In the genomic region with DNA sequence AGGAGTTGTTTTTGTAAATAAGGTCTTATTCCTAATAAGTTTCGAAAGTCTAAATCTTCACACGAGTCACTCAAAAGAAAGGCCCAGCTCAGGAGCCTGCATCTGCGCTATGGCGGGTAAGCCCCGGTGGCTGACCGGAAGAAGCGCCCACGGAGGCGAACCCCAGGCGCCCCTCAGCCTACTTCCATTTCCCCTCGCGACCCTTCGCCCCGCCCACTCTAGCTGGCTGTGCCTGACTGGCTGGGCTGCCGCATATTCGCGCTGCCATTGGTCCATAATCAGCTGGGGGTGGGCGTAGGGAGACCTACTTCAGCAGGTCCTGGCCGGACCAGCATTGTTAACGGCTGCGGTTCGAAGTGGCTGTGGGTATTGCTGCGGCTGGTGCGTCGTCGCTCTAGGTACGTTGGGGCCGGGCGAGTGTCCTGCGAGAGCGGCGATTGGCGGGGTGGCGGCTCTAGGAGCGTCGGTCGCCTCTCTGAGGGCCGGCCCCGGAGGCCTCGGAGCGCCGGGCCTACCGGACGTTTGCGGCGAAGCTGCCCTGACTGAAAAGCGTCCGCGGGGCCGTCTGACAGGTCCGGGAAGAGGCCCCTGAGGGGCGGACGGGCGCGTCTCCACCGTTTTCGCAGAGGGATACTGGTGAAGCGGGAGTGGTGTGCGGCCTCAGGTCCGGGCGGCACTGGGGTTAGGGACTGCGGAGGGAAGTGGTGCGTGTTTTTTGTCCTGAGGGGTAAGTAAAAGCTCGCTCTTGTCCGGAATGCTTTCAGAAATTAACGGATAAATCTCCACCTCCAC, we compare ENCODE assay signal across 8 cellular contexts. TPM values are rescaled to one million over a fixed set of nuclear protein-coding genes. Genes with fewer than 3 reads are reported as not detected.
DNase-seq lines count a peak whose midpoint lies in the region; ATAC-seq and TF ChIP-seq lines count a peak whose summit lies in the region.

Gene ATF7IP2 (plus strand): TSS at position 337 of the 792 bp plus-strand sequence. CDS start 44,560 bp downstream, outside the sequence.

- H4K20me1 ChIP-seq in SK-N-SH (ENCODE audit: insufficient read depth): no peaks in the 10 kb centered on the region
- peaks cover 2% of the 10 kb centered on the region for H4K20me1 ChIP-seq in osteoblast (ENCODE audit: insufficient read depth, low read length)

- H3K4me3 Mint-ChIP-seq in glutamatergic neuron (ENCODE audit: unreplicated experiment): peak within 1 kb of the TSS; percentile 92

- H3K9me3 Mint-ChIP-seq in glutamatergic neuron (ENCODE audit: unreplicated experiment): peaks cover 3% of the 10 kb centered on the region

- H3K9me3 ChIP-seq in SK-N-SH: no peaks in the 10 kb centered on the region
- no peaks in the 10 kb centered on the region for H3K9me3 ChIP-seq in SJSA1 (replicated peaks)
- no peaks in the 10 kb centered on the region for H3K9me3 ChIP-seq in osteoblast (ENCODE audit: low read depth, low read length)
- H3K9me3 ChIP-seq in thoracic aorta: no peaks in the 10 kb centered on the region

- peak; percentile 87 for DNase-seq in SK-N-SH
- DNase-seq in SJSA1 (ENCODE audit: low read depth in 1 of 2, low spot score in 2 of 2): peak; percentile 82 to 93
- DNase-seq in activated naive CD4-positive, alpha-beta T cell treated with anti-CD3 and anti-CD28 coated beads, Interleukin-2, amount 50 U/mL, for 16 hours: peak; percentile 93
- DNase-seq in glutamatergic neuron: peak; percentile 96
- DNase-seq in osteoblast (ENCODE audit: insufficient read length, low spot score, missing footprints): peak; percentile 98
- peak; percentile 45 for DNase-seq in thoracic aorta (ENCODE audit: low spot score)

- no peak for TF ChIP-seq RAD21 in SK-N-SH (IDR thresholded peaks at IDR 0.05; ENCODE audit: low read length)

- TF ChIP-seq EP300 in SK-N-SH (IDR thresholded peaks at IDR 0.05; ENCODE audit: borderline replicate concordance in 1 of 2, low read depth in 1 of 2, low read length in 1 of 2): no peak

- no peaks in the 10 kb centered on the region for H3K36me3 ChIP-seq in SK-N-SH (replicated peaks in 1 of 2; ENCODE audit: control insufficient read depth in 1 of 2, insufficient read depth in 2 of 2, low read length in 1 of 2)
- peaks cover 4% of the 10 kb centered on the region; the same call in 1 of the 2 replicates for H3K36me3 ChIP-seq in SJSA1
- peaks cover 3% of the 10 kb centered on the region for H3K36me3 ChIP-seq in osteoblast (ENCODE audit: insufficient read depth, low read length)
- no peaks in the 10 kb centered on the region for H3K36me3 ChIP-seq in thoracic aorta

- H3K4me2 ChIP-seq in SK-N-SH: no peak within 1 kb of the TSS
- peak within 1 kb of the TSS; percentile 90 for H3K4me2 ChIP-seq in osteoblast (ENCODE audit: insufficient read depth, low read length)

- H3K4me1 Mint-ChIP-seq in glutamatergic neuron (ENCODE audit: low read depth, unreplicated experiment): peaks cover 8% of the 10 kb centered on the region

- H3K27ac ChIP-seq in SK-N-SH (ENCODE audit: low read depth in 2 of 2, low read length in 1 of 2): no peak within 1 kb of the TSS
- H3K27ac ChIP-seq in SJSA1: 0 out of 2 replicates have a peak within 1 kb of the TSS, but pooled peaks have one; percentile 15
- peak within 1 kb of the TSS; percentile 62 for H3K27ac ChIP-seq in osteoblast (ENCODE audit: low read depth, low read length)
- peak within 1 kb of the TSS; percentile 49 to 58 for H3K27ac ChIP-seq in thoracic aorta

- H3K4me1 ChIP-seq in SK-N-SH (ENCODE audit: control insufficient read depth in 1 of 2, insufficient read depth in 2 of 2, low read depth in 1 of 2, low read length in 1 of 2): no peaks in the 10 kb centered on the region
- 0 out of 2 replicates have a peak, but pooled peaks cover 3% of the 10 kb centered on the region for H3K4me1 ChIP-seq in SJSA1 (replicated peaks)
- H3K4me1 ChIP-seq in osteoblast (ENCODE audit: insufficient read depth, low read length): peaks cover 7% of the 10 kb centered on the region
- H3K4me1 ChIP-seq in thoracic aorta (ENCODE audit: control insufficient read depth in 1 of 2, low read depth in 2 of 2): peaks cover 0 to 12% of the 10 kb centered on the region in 2 donors

- CTCF ChIA-PET in SK-N-SH (lab: Yijun Ruan, JAX): no interaction called here

- H3F3A ChIP-seq in SK-N-SH (replicated peaks; ENCODE audit: insufficient read depth): no peaks in the 10 kb centered on the region

- no peaks in the 10 kb centered on the region for H3K9me2 ChIP-seq in SK-N-SH

- H2AFZ ChIP-seq in SK-N-SH (ENCODE audit: low read depth) (no peak within 1 kb of the TSS), osteoblast (ENCODE audit: low read length) (peak within 1 kb of the TSS; percentile 96)

- TF ChIP-seq CTCF in SK-N-SH (IDR thresholded peaks at IDR 0.05) (no peak), glutamatergic neuron (IDR thresholded peaks at IDR 0.05; ENCODE audit: partially characterized antibody, unreplicated experiment) (no peak), osteoblast (IDR thresholded peaks at IDR 0.05; ENCODE audit: extremely low read depth, low read depth, low read length) (no peak), thoracic aorta (IDR thresholded peaks at IDR 0.05) (no peak)

- ATAC-seq in SK-N-SH treated with all-trans-retinoic acid at 6 μM for 48 hours (no peak; the same call in 2 of the 3 replicates), HG03139 (IDR thresholded peaks at IDR 0.05; ENCODE audit: unreplicated experiment) (peak; percentile 97), thoracic aorta (ENCODE audit: insufficient number of reproducible peaks, low FRiP score, low read depth) (no peak)

- H3K27me3 ChIP-seq in SK-N-SH (ENCODE audit: insufficient read depth) (no peaks in the 10 kb centered on the region), SJSA1 (replicated peaks) (no peaks in the 10 kb centered on the region), osteoblast (ENCODE audit: insufficient read depth, low read length) (no peaks in the 10 kb centered on the region), thoracic aorta (replicated peaks; ENCODE audit: insufficient read depth) (no peaks in the 10 kb centered on the region)

- H3K27ac Mint-ChIP-seq in glutamatergic neuron (ENCODE audit: unreplicated experiment): peak within 1 kb of the TSS; percentile 83

- whole genome bisulfite sequencing in SK-N-SH (ENCODE audit: low lambda C conversion rate): 16% methylated on average over 26 of the region's 66 CpGs

- H3K79me2 ChIP-seq in SK-N-SH (ENCODE audit: insufficient read depth) (no peaks in the 10 kb centered on the region), osteoblast (ENCODE audit: insufficient read depth, low read length) (peaks cover 12% of the 10 kb centered on the region)

- H3K4me3 ChIP-seq in SK-N-SH (ENCODE audit: low read depth in 2 of 2, low read length in 1 of 2): peak within 1 kb of the TSS; percentile 29 to 44; a peak in 3 of 4 replicates
- H3K4me3 ChIP-seq in SJSA1: peak within 1 kb of the TSS; percentile 56
- peak within 1 kb of the TSS; percentile 88 for H3K4me3 ChIP-seq in osteoblast (ENCODE audit: insufficient read depth, low read length)
- H3K4me3 ChIP-seq in thoracic aorta: peak within 1 kb of the TSS; percentile 79

- no peaks in the 10 kb centered on the region for H3K36me3 Mint-ChIP-seq in glutamatergic neuron (ENCODE audit: unreplicated experiment)

- no peak within 1 kb of the TSS for H3K9ac ChIP-seq in SK-N-SH

- H3K27me3 Mint-ChIP-seq in glutamatergic neuron (ENCODE audit: unreplicated experiment): no peaks in the 10 kb centered on the region

- POLR2A ChIA-PET in SK-N-SH (lab: Yijun Ruan, JAX): interaction anchor here (0.6 kb wide), 1 partner anchor 1767 kb away, joined by 3 read pairs; no protein-coding TSS in a partner anchor

TF ChIP-seq in SK-N-SH, 30 proteins besides CTCF, POLR2A, EP300 and RAD21:
- TF ChIP-seq GABPA (IDR thresholded peaks at IDR 0.05; ENCODE audit: low read depth) (no peak), RFX5 (IDR thresholded peaks at IDR 0.05; ENCODE audit: low read length) (no peak), GATA2 (CRISPR knock-in tag; IDR thresholded peaks at IDR 0.05) (no peak), JUND (IDR thresholded peaks at IDR 0.05) (no peak), TAF1 (IDR thresholded peaks at IDR 0.05; ENCODE audit: borderline replicate concordance, low read depth, low read length) (no peak), MAX (IDR thresholded peaks at IDR 0.05; ENCODE audit: low read depth) (no peak), MXI1 (IDR thresholded peaks at IDR 0.05; ENCODE audit: low read depth, low read length) (no peak), EZH2phosphoT487 (IDR thresholded peaks at IDR 0.05; ENCODE audit: borderline replicate concordance, low read depth) (no peak), ELF1 (IDR thresholded peaks at IDR 0.05) (no peak), RCOR1 (IDR thresholded peaks at IDR 0.05; ENCODE audit: low read length) (no peak)

TF ChIP-seq in SK-N-SH treated with all-trans-retinoic acid at 6 μM for 48 hours, 23 proteins besides CTCF, POLR2A, EP300 and RAD21 (continues in another document):
- TF ChIP-seq TOX (CRISPR knock-in tag; IDR thresholded peaks at IDR 0.05; ENCODE audit: borderline replicate concordance) (no peak), ARNTL (CRISPR knock-in tag; IDR thresholded peaks at IDR 0.05; ENCODE audit: borderline replicate concordance, low read depth) (no peak), ZNF565 (CRISPR knock-in tag; conservative IDR thresholded peaks at IDR 0.05; ENCODE audit: low read depth) (no peak), BACH2 (CRISPR knock-in tag; IDR thresholded peaks at IDR 0.05; ENCODE audit: borderline replicate concordance) (no peak), RARB (CRISPR knock-in tag; IDR thresholded peaks at IDR 0.05) (no peak), SNAI2 (CRISPR knock-in tag; IDR thresholded peaks at IDR 0.05) (no peak), GLIS3 (CRISPR knock-in tag; IDR thresholded peaks at IDR 0.05) (no peak), CSDC2 (CRISPR knock-in tag; IDR thresholded peaks at IDR 0.05) (no peak), ZNF8 (CRISPR knock-in tag; IDR thresholded peaks at IDR 0.05) (no peak)
- TF ChIP-seq, protein P1, sequence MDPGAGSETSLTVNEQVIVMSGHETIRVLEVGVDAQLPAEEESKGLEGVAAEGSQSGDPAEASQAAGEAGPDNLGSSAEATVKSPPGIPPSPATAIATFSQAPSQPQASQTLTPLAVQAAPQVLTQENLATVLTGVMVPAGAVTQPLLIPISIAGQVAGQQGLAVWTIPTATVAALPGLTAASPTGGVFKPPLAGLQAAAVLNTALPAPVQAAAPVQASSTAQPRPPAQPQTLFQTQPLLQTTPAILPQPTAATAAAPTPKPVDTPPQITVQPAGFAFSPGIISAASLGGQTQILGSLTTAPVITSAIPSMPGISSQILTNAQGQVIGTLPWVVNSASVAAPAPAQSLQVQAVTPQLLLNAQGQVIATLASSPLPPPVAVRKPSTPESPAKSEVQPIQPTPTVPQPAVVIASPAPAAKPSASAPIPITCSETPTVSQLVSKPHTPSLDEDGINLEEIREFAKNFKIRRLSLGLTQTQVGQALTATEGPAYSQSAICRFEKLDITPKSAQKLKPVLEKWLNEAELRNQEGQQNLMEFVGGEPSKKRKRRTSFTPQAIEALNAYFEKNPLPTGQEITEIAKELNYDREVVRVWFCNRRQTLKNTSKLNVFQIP (CRISPR knock-in tag; IDR thresholded peaks at IDR 0.05; ENCODE audit: borderline replicate concordance, low read depth): no peak

RNA-seq across cellular contexts. Expression of gene ATF7IP2, which starts in this region (rescaled TPM):
- 0.28 and 0.35 TPM in 2 replicates for polyA plus RNA-seq in SK-N-SH (2012; rRNA removed)
- 0.55 and 0.58 TPM in 2 replicates for polyA plus RNA-seq in SK-N-SH (2012; cell fraction: cytosol; rRNA removed)
- polyA plus RNA-seq in SK-N-SH (2012; cell fraction: nucleus; rRNA removed): 0.17 and 0.31 TPM in 2 replicates
- 7.1 and 13.1 TPM in 2 replicates for total RNA-seq in SJSA1 (2014; rRNA removed; shearing (Covaris generic))
- 9.1 TPM for total RNA-seq in glutamatergic neuron (ENCODE audit: unreplicated experiment)
- 8.0 and 11.2 TPM in 2 replicates for total RNA-seq in osteoblast
- 10 to 100 TPM in 1 of 2 donors, 1 to 10 TPM in 1; 7.2 to 15.8 TPM for total RNA-seq in thoracic aorta

Comparison
In these comparisons a context has a peak if more than half of its experiments do, and no peak if none do; other contexts are left out.
1. Peak in DNase-seq and H3K4me3 ChIP-seq in SK-N-SH; RNA of the gene not detected or under 1 TPM.
2. DNase-seq: peak in every context shown above with its lines; median percentile 98 in osteoblast; 96 in glutamatergic neuron; 93 in activated naive CD4-positive, alpha-beta T cell treated with anti-CD3 and anti-CD28 coated beads, Interleukin-2, amount 50 U/mL, for 16 hours; 88 in SJSA1; 87 in SK-N-SH; 45 in thoracic aorta.
3. H3K27ac ChIP-seq: peak in SJSA1 (single experiment), osteoblast (single experiment) and thoracic aorta (2 of 2); none in SK-N-SH (0 of 2).
4. H3K4me3 ChIP-seq: peak in every context shown above with its lines; median percentile 88 in osteoblast; 79 in thoracic aorta; 56 in SJSA1; 36 in SK-N-SH.